ENCODE assay signal across 9 cellular contexts in the genomic region with DNA sequence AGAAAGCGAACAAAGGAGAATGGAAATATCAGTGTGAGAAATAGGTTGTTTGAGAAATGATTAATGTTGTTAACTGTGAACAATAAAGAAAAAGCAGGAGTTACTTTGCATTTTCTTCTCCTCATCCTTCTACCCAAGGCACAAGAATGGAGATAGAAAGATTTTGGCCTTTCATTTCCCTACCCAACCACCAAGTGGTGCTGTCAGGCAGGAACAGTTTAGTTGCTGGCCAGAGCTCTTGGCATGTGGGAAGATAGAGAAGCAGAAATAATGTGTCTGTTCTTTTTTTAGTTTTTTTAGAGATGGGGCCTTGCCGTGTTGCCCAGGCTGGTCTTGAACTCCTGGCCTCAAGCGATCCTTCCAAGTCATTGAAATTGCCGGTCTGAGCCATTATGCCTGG. TPM values are rescaled to one million over a fixed set of nuclear protein-coding genes. Genes with fewer than 3 reads are reported as not detected.
DNase-seq lines count a peak whose midpoint lies in the region; ATAC-seq and TF ChIP-seq lines count a peak whose summit lies in the region.
"Had no signal": no experiment of that assay in that cellular context is flagged by ENCODE, and none has a peak within 500 bp of the region (broad histone marks: within the 10 kb centered on the region; RNA-seq: fewer than 3 reads in every experiment).

No MANE protein-coding gene starts in this region.

- H3K36me3 ChIP-seq in psoas muscle (ENCODE audit: insufficient read depth in 1 of 2, low read depth in 1 of 2) = peaks cover 0 to 30% of the 10 kb centered on the region in 2 donors
- H3K36me3 ChIP-seq: ovary had no signal

- H3K9me3 ChIP-seq in AG04450 (ENCODE audit: control insufficient read depth, insufficient read depth, low read length) = peaks cover 5% of the 10 kb centered on the region; the same call in 1 of the 2 replicates
- no peaks in the 10 kb centered on the region for H3K9me3 ChIP-seq in psoas muscle
- H3K9me3 ChIP-seq: ovary had no signal

- ATAC-seq in GM19455 (IDR thresholded peaks at IDR 0.05; ENCODE audit: unreplicated experiment) (no peak), HG03196 (IDR thresholded peaks at IDR 0.05; ENCODE audit: unreplicated experiment) (no peak), psoas muscle (no peak), GM19324 (IDR thresholded peaks at IDR 0.05; ENCODE audit: low FRiP score, unreplicated experiment) (no peak)

- TF ChIP-seq CTCF in AG04450 (IDR thresholded peaks at IDR 0.05; ENCODE audit: low read depth, low read length) = peak; percentile 39; the same call in 1 of the 2 replicates
- TF ChIP-seq CTCF in fibroblast of the aortic adventitia (IDR thresholded peaks at IDR 0.05; ENCODE audit: insufficient read depth, low read length) = peak; percentile 14
- TF ChIP-seq CTCF in psoas muscle (IDR thresholded peaks at IDR 0.05) = no peak

- intact Hi-C loops in psoas muscle (cut with DNase I) = no loop called here

- DNase-seq in AG04450 (ENCODE audit: low read depth, low spot score) (no peak), ELR (ENCODE audit: low read depth) (peak; percentile 39), OCI-M1 (lab: John Stamatoyannopoulos, UW) (peak; percentile 45), fibroblast of the aortic adventitia (ENCODE audit: low read depth) (no peak), psoas muscle (no peak)
- DNase-seq: ovary had no signal

- H3K27ac ChIP-seq in AG04450 (ENCODE audit: low read depth, low read length) (no peak overlapping the region), psoas muscle (no peak overlapping the region)
- H3K27ac ChIP-seq: ovary had no signal

- H3K4me1 ChIP-seq in psoas muscle = no peaks in the 10 kb centered on the region

- H3K27me3 ChIP-seq in AG04450 (ENCODE audit: control insufficient read depth, insufficient read depth, low read length) = peaks cover 12% of the 10 kb centered on the region
- H3K27me3 ChIP-seq in psoas muscle (ENCODE audit: insufficient read depth in 3 of 3, low read length in 2 of 3) = no peaks in the 10 kb centered on the region
- H3K27me3 ChIP-seq: ovary had no signal

- CTCF ChIA-PET in AG04450 (lab: Charles Lee) = no interaction called here

- H3K4me3 ChIP-seq in AG04450 (ENCODE audit: low read depth, low read length) (no peak overlapping the region), fibroblast of the aortic adventitia (ENCODE audit: low read depth, low read length) (no peak overlapping the region), psoas muscle (no peak overlapping the region)
- H3K4me3 ChIP-seq: ovary had no signal

- POLR2A ChIA-PET in AG04450 (lab: Yijun Ruan, JAX) = no interaction called here

- whole genome bisulfite sequencing in psoas muscle, 3 donors = 84 to 90% (median 87%) methylated on average over 4 of the region's 4 CpGs

RNA-seq across cellular contexts. Expression of gene HOPX, which starts 12.8 kb away (rescaled TPM):
- polyA plus RNA-seq in AG04450 (2011; rRNA removed) (2.2 and 2.9 TPM in 2 replicates), psoas muscle (1 to 10 TPM; 5.0 to 6.5 (median 5.9) TPM)
- polyA minus RNA-seq in AG04450 (2011; rRNA and poly(A)+ RNA removed) = 1.1 and 1.3 TPM in 2 replicates
- total RNA-seq in fibroblast of the aortic adventitia (ENCODE audit: low replicate concordance) (0.36 TPM in 1 of 2 replicates, not detected in the other), psoas muscle (1 to 10 TPM; 4.0 to 9.8 (median 6.0) TPM)

Comparison
In these comparisons a context has a peak if more than half of its experiments do, and no peak if none do; other contexts are left out.
1. DNase-seq: peak in ELR (single experiment) and OCI-M1 (single experiment); none in AG04450 (single experiment), fibroblast of the aortic adventitia (single experiment) and psoas muscle (0 of 2).